Comparison of ENCODE assay signal across 8 cellular contexts in the genomic region with DNA sequence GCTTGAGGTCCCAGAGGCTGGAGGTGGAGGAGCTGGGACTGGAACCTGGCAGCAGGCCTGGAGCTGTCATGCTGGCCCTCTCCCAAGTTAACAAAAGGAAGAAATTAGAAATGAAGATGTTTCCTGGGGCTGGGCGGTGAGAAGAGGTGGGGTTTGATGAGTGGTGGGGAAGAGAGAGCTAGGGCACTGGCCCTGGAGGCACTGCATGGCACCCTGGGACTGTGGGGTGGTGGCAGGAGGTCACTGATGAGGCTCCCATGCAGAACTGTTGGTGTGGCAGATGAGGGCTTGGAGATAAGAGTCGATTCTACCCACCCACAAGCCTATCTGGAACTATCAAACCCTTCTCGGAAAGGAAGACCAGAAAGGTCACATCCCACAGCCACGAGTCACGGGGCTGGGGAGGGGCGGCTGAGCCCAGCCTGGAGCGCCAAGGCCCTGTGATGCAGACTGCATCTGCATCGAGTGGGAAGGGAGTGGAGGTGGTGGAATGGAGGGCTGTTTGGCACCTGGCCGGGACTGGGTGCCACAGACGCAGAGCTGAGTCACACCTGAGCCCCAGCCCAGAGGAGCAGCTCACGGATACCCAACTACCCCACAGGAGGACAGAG. TPM values are rescaled to one million over a fixed set of nuclear protein-coding genes. Genes with fewer than 3 reads are reported as not detected.
DNase-seq lines count a peak whose midpoint lies in the region; ATAC-seq, FAIRE-seq and TF ChIP-seq lines count a peak whose summit lies in the region.

No MANE protein-coding gene starts in this region.

- H3K9ac ChIP-seq in astrocyte (ENCODE audit: low read length) = no peak overlapping the region

- H3K27me3 Mint-ChIP-seq in CD4-positive, alpha-beta T cell = no peaks in the 10 kb centered on the region
- no peaks in the 10 kb centered on the region for H3K27me3 Mint-ChIP-seq in astrocyte (ENCODE audit: low read depth, unreplicated experiment)
- no peaks in the 10 kb centered on the region for H3K27me3 Mint-ChIP-seq in natural killer cell (ENCODE audit: low read depth in 2 of 2)

- H3K79me2 ChIP-seq in astrocyte (ENCODE audit: insufficient read depth, low read length) = no peaks in the 10 kb centered on the region

- peaks cover 2% of the 10 kb centered on the region for H3K36me3 ChIP-seq in astrocyte (ENCODE audit: insufficient read depth, low read length)

- POLR2A ChIA-PET in CD4-positive, alpha-beta T cell (lab: Charles Lee) = no interaction called here

- DNase-seq in CD4-positive, alpha-beta T cell = no peak
- peak; percentile 37 for DNase-seq in NCI-H2196 (lab: John Stamatoyannopoulos, UW; ENCODE audit: unreplicated experiment)
- peak; percentile 44 for DNase-seq in astrocyte (ENCODE audit: low read depth)
- no peak for DNase-seq in natural killer cell
- DNase-seq in NCI-H526 (lab: John Stamatoyannopoulos, UW) = no peak
- no peak for DNase-seq in NK-92 treated with Interleukin-12 subunit alpha and Interleukin-12 subunit beta, amount 100 ng/mL, for 24 hours (lab: John Stamatoyannopoulos, UW)

- no peak overlapping the region for H3K4me2 ChIP-seq in astrocyte (ENCODE audit: low read length)

- H3K4me3 ChIP-seq in astrocyte (ENCODE audit: insufficient read depth, low read depth, low read length) = no peak overlapping the region

- TF ChIP-seq CTCF in CD4-positive, alpha-beta T cell (IDR thresholded peaks at IDR 0.05) = no peak
- TF ChIP-seq CTCF in astrocyte (IDR thresholded peaks at IDR 0.05; ENCODE audit: insufficient read depth, low read depth, low read length) = no peak
- TF ChIP-seq CTCF in natural killer cell (IDR thresholded peaks at IDR 0.05) = no peak

- FAIRE-seq in astrocyte (lab: Jason Lieb, UNC) = peak; percentile 13

- H3K27ac Mint-ChIP-seq in CD4-positive, alpha-beta T cell = peak overlapping the region; percentile 42
- H3K27ac Mint-ChIP-seq in astrocyte (ENCODE audit: unreplicated experiment) (peak overlapping the region; percentile 94), natural killer cell (peak overlapping the region in 1 of 2 donors; percentile 67)

- no peaks in the 10 kb centered on the region for H3K9me3 ChIP-seq in CD4-positive, alpha-beta T cell (ENCODE audit: control insufficient read depth, low read length)
- H3K9me3 ChIP-seq in astrocyte (ENCODE audit: insufficient read depth, low read depth, low read length) = no peaks in the 10 kb centered on the region

- CTCF ChIA-PET in CD4-positive, alpha-beta T cell (lab: Charles Lee) = no interaction called here

- H3K4me1 Mint-ChIP-seq in CD4-positive, alpha-beta T cell (ENCODE audit: low read depth) = peaks cover 12% of the 10 kb centered on the region
- H3K4me1 Mint-ChIP-seq in astrocyte (ENCODE audit: low read depth, unreplicated experiment) = peaks cover 37% of the 10 kb centered on the region
- H3K4me1 Mint-ChIP-seq in natural killer cell = peaks cover 21 to 36% of the 10 kb centered on the region in 2 donors

- intact Hi-C loops in CD4-positive, alpha-beta T cell (cut with DNase I, micrococcal nuclease) = no loop called here
- intact Hi-C loops in natural killer cell (cut with micrococcal nuclease) = no loop called here

- peaks cover 22% of the 10 kb centered on the region for H3K4me1 ChIP-seq in astrocyte (ENCODE audit: insufficient read depth, low read length)

- H2AFZ ChIP-seq in astrocyte (ENCODE audit: low read depth, low read length) = no peak overlapping the region

- H3K4me3 Mint-ChIP-seq in CD4-positive, alpha-beta T cell = no peak overlapping the region
- H3K4me3 Mint-ChIP-seq in astrocyte (ENCODE audit: unreplicated experiment) (peak overlapping the region; percentile 47), natural killer cell (peak overlapping the region; percentile 21)

- no peak for ATAC-seq in CD4-positive, alpha-beta T cell (ENCODE audit: poor library complexity)
- ATAC-seq in natural killer cell (peak in 1 of 3 donors; percentile 53), HG02840 (IDR thresholded peaks at IDR 0.05; ENCODE audit: low FRiP score, unreplicated experiment) (no peak), HG02610 (IDR thresholded peaks at IDR 0.05; ENCODE audit: unreplicated experiment) (no peak)

- H3K36me3 Mint-ChIP-seq in CD4-positive, alpha-beta T cell (ENCODE audit: low read depth) = peaks cover 33% of the 10 kb centered on the region
- peaks cover 17% of the 10 kb centered on the region for H3K36me3 Mint-ChIP-seq in astrocyte (ENCODE audit: low read depth, unreplicated experiment)
- no peaks in the 10 kb centered on the region for H3K36me3 Mint-ChIP-seq in natural killer cell

- no peak overlapping the region for H3K27ac ChIP-seq in CD4-positive, alpha-beta T cell (ENCODE audit: low read depth, low read length)
- no peak overlapping the region for H3K27ac ChIP-seq in astrocyte (ENCODE audit: low read depth, low read length)

- H3K9me3 Mint-ChIP-seq in CD4-positive, alpha-beta T cell = no peaks in the 10 kb centered on the region
- H3K9me3 Mint-ChIP-seq in astrocyte (ENCODE audit: unreplicated experiment) = no peaks in the 10 kb centered on the region
- no peaks in the 10 kb centered on the region for H3K9me3 Mint-ChIP-seq in natural killer cell

- H4K20me1 ChIP-seq in astrocyte (ENCODE audit: insufficient read depth, low read length) = peaks cover 6% of the 10 kb centered on the region

- H3K27me3 ChIP-seq in CD4-positive, alpha-beta T cell (ENCODE audit: control insufficient read depth, insufficient read depth, low read length) = no peaks in the 10 kb centered on the region
- H3K27me3 ChIP-seq in astrocyte (ENCODE audit: insufficient read depth, low read length) = no peaks in the 10 kb centered on the region

RNA-seq across cellular contexts. Expression of a gene that starts 29.4 kb away (rescaled TPM):
- total RNA-seq in CD4-positive, alpha-beta T cell = 10 to 100 TPM; 24.0 to 24.4 TPM
- total RNA-seq in astrocyte (80.0 and 81.4 TPM in 2 replicates), natural killer cell (10 to 100 TPM; 23.0 to 31.9 (median 28.8) TPM)

RNA-seq across cellular contexts. Expression of a gene that starts 29.6 kb away (rescaled TPM):
- total RNA-seq in CD4-positive, alpha-beta T cell = 1 to 10 TPM; 2.0 to 2.1 TPM
- total RNA-seq in astrocyte (3.9 TPM in 2 replicates), natural killer cell (1 to 10 TPM; 5.6 to 6.7 (median 6.2) TPM)

Comparison
In these comparisons a context has a peak if more than half of its experiments do, and no peak if none do; other contexts are left out.
1. DNase-seq: peak in NCI-H2196 (single experiment) and astrocyte (single experiment); none in CD4-positive, alpha-beta T cell (0 of 10), natural killer cell (single experiment), NCI-H526 (0 of 2) and NK-92 treated with Interleukin-12 subunit alpha and Interleukin-12 subunit beta, amount 100 ng/mL, for 24 hours (single experiment).